ENCODE assay signal across 18 cellular contexts in the genomic region with DNA sequence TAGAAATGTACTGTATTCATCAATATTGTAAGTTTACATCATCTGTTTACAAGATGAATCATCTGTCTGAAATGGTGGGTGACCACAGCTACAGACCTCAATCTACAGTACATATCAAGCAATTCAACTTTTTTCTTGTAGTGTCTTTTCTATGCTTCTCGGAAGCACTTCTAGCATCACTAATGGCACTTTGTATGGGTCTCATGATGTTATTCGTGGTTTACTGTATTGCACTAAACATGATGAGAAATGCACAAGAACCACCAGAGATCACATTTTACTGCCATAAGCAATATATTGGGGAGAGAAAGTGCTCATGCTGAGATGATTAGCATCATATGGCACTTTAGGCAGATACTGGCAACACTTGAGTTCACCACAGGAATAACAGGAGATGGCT.
DNase-seq lines count a peak whose midpoint lies in the region; ATAC-seq, FAIRE-seq and TF ChIP-seq lines count a peak whose summit lies in the region.
"Had no signal": no experiment of that assay in that cellular context is flagged by ENCODE, and none has a peak within 500 bp of the region (broad histone marks: within the 10 kb centered on the region; RNA-seq: fewer than 3 reads in every experiment).

No MANE protein-coding gene starts in this region.

- H3K9me3 ChIP-seq in RWPE2 (ENCODE audit: severe bottlenecking): no peaks in the 10 kb centered on the region
- H3K9me3 ChIP-seq: body of pancreas, HAP-1 had no signal

- no peak overlapping the region for H3K4me3 ChIP-seq in RWPE2 (ENCODE audit: severe bottlenecking)
- H3K4me3 ChIP-seq: body of pancreas, HAP-1 had no signal

- peaks cover 46% of the 10 kb centered on the region for H3K4me1 ChIP-seq in RWPE2 (ENCODE audit: insufficient read depth, poor library complexity, severe bottlenecking)
- H3K4me1 ChIP-seq: body of pancreas, HAP-1 had no signal

- TF ChIP-seq CTCF in RWPE2 (IDR thresholded peaks at IDR 0.05; ENCODE audit: poor library complexity, severe bottlenecking): no peak

- DNase-seq in HCEC 1CT: peak; percentile 71
- no peak for DNase-seq in RWPE2 (ENCODE audit: low spot score)
- DNase-seq in fibroblast of gingiva (ENCODE audit: low read depth): peak; percentile 50
- DNase-seq in NCI-H1694 treated with DMSO at 0.1 percent for 48 hours (lab: John Stamatoyannopoulos, UW): no peak
- DNase-seq in NCI-H510A (lab: John Stamatoyannopoulos, UW): no peak
- no peak for DNase-seq in DMS114 treated with DMSO at 0.1 percent for 48 hours (lab: John Stamatoyannopoulos, UW; ENCODE audit: unreplicated experiment)
- no peak for DNase-seq in Ammon's horn (ENCODE audit: low spot score)
- DNase-seq: activated CD4-positive, alpha-beta T cell treated with anti-CD3 and anti-CD28 coated beads for 4 hours; activated T-cell treated with anti-CD3 and anti-CD28 coated beads, Interleukin-2, amount 50 U/mL, for 4 hours; body of pancreas; endodermal cell; NCI-H1930; posterior cingulate gyrus; stimulated activated CD4-positive, alpha-beta T cell treated with anti-CD3 and anti-CD28 coated beads, Interleukin-2, amount 100 ng/mL, for 48 hours; stimulated activated naive CD4-positive, alpha-beta T cell treated with Interleukin-2 at 50 U/mL for 16 hours; T-cell had no signal

- peak; percentile 56 for ATAC-seq in RWPE2 (ENCODE audit: low read depth)
- ATAC-seq: activated T-cell treated with anti-CD3 and anti-CD28 coated beads, Interleukin-2, amount 50 U/mL, for 4 hours; body of pancreas; T-cell had no signal

- no peaks in the 10 kb centered on the region for H3K27me3 ChIP-seq in RWPE2 (ENCODE audit: insufficient read depth, poor library complexity, severe bottlenecking)
- H3K27me3 ChIP-seq: body of pancreas had no signal

- peak; percentile 44 for FAIRE-seq in A204.1 (lab: Jason Lieb, UNC)

- H3K36me3 ChIP-seq in RWPE2 (ENCODE audit: low read depth): peaks cover 21% of the 10 kb centered on the region
- H3K36me3 ChIP-seq: HAP-1 had no signal

- peak overlapping the region; percentile 78 for H3K27ac ChIP-seq in RWPE2 (ENCODE audit: poor library complexity, severe bottlenecking)
- H3K27ac ChIP-seq: body of pancreas had no signal

Comparison
In these comparisons a context has a peak if more than half of its experiments do, and no peak if none do; other contexts are left out.
1. DNase-seq: peak in HCEC 1CT (single experiment) and fibroblast of gingiva (single experiment); none in RWPE2 (single experiment), NCI-H1694 treated with DMSO at 0.1 percent for 48 hours (single experiment), NCI-H510A (single experiment), DMS114 treated with DMSO at 0.1 percent for 48 hours (single experiment) and Ammon's horn (single experiment).